ENCODE assay signal across 32 cellular contexts in genomic region chr3:67296039-67296892, GRCh38.
DNase-seq lines count a peak whose midpoint lies in the region; ATAC-seq, FAIRE-seq and TF ChIP-seq lines count a peak whose summit lies in the region.
"Had no signal": no experiment of that assay in that cellular context is flagged by ENCODE, and none has a peak within 500 bp of the region (broad histone marks: within the 10 kb centered on the region; RNA-seq: fewer than 3 reads in every experiment).

No MANE protein-coding gene starts in this region.

- TF ChIP-seq CTCF in astrocyte (IDR thresholded peaks at IDR 0.05; ENCODE audit: insufficient read depth, low read depth, low read length) = no peak
- no peak for TF ChIP-seq CTCF in activated CD8-positive, alpha-beta T cell treated with anti-CD3 and anti-CD28 coated beads for 36 hours (IDR thresholded peaks at IDR 0.05)

- H3K27me3 Mint-ChIP-seq in astrocyte (ENCODE audit: low read depth, unreplicated experiment) = no peaks in the 10 kb centered on the region
- no peaks in the 10 kb centered on the region for H3K27me3 Mint-ChIP-seq in activated CD8-positive, alpha-beta T cell treated with anti-CD3 and anti-CD28 coated beads for 36 hours

- peak; percentile 25 for DNase-seq in HT1080 (ENCODE audit: low read depth)
- DNase-seq in astrocyte (ENCODE audit: low read depth) = no peak
- DNase-seq in islet precursor cell = peak; percentile 96
- DNase-seq in trophoblast cell = no peak
- no peak for DNase-seq in NCI-H1105 treated with DMSO at 0.1 percent for 48 hours (lab: John Stamatoyannopoulos, UW)
- DNase-seq in activated CD8-positive, alpha-beta T cell treated with anti-CD3 and anti-CD28 coated beads for 36 hours = no peak
- DNase-seq: ACHN; activated CD4-positive, alpha-beta T cell treated with anti-CD3 and anti-CD28 coated beads for 4 hours; activated effector memory CD4-positive, alpha-beta T cell treated with Interleukin-2 at 50 U/mL for 16 hours; activated naive CD8-positive, alpha-beta T cell treated with anti-CD3 and anti-CD28 coated beads for 36 hours; activated T-cell treated with anti-CD3 and anti-CD28 coated beads for 4 hours; BE2C; hypothalamus; Kasumi-1; mucosa of descending colon; natural killer cell; NCI-H146; NCI-H2107; occipital lobe; SHP77 treated with DMSO at 0.1 percent for 48 hours; stimulated activated CD4-positive, alpha-beta T cell treated with anti-CD3 and anti-CD28 coated beads, Interleukin-15, amount 100 ng/mL, for 24 hours; stimulated activated CD4-positive, alpha-beta T cell treated with anti-CD3 and anti-CD28 coated beads, Interleukin-4, amount 100 ng/mL, for 4 hours; transverse colon had no signal

- no CpG with 5 or more reads among the region's 5 CpGs for WGBS in trophoblast cell (ENCODE audit: extremely low coverage, insufficient coverage, insufficient read length)

- intact Hi-C loops in activated CD8-positive, alpha-beta T cell treated with anti-CD3 and anti-CD28 coated beads for 36 hours (cut with micrococcal nuclease) = no loop called here

- H3K9me3 ChIP-seq in astrocyte (ENCODE audit: insufficient read depth, low read depth, low read length) (no peaks in the 10 kb centered on the region), trophoblast cell (ENCODE audit: insufficient read depth, low read depth, low read length) (no peaks in the 10 kb centered on the region)
- H3K9me3 ChIP-seq: ascending aorta, BE2C, gastroesophageal sphincter, mucosa of descending colon, transverse colon had no signal

- H2AK5ac ChIP-seq in trophoblast cell (ENCODE audit: low read length) = no peak overlapping the region

- H3K36me3 Mint-ChIP-seq in astrocyte (ENCODE audit: low read depth, unreplicated experiment) = no peaks in the 10 kb centered on the region
- no peaks in the 10 kb centered on the region for H3K36me3 Mint-ChIP-seq in activated CD8-positive, alpha-beta T cell treated with anti-CD3 and anti-CD28 coated beads for 36 hours (ENCODE audit: low read depth)
- H3K36me3 Mint-ChIP-seq: activated naive CD8-positive, alpha-beta T cell treated with anti-CD3 and anti-CD28 coated beads for 36 hours; natural killer cell had no signal

- H3K4me1 ChIP-seq in astrocyte (ENCODE audit: insufficient read depth, low read length) (no peaks in the 10 kb centered on the region), trophoblast cell (ENCODE audit: control insufficient read depth in 1 of 2, insufficient read depth in 2 of 2, low read length in 2 of 2) (peaks cover 0 to 9% of the 10 kb centered on the region in 2 experiments)
- H3K4me1 ChIP-seq: ascending aorta, BE2C, gastroesophageal sphincter had no signal

- POLR2A ChIA-PET in activated CD8-positive, alpha-beta T cell treated with anti-CD3 and anti-CD28 coated beads for 36 hours (lab: Charles Lee) = interaction anchor here (0.6 kb wide), 1 partner anchor 1177 kb away, joined by 4 read pairs; no protein-coding TSS in a partner anchor

- H4K8ac ChIP-seq in trophoblast cell (ENCODE audit: low read depth, low read length) = no peak overlapping the region

- H3K27me3 ChIP-seq in astrocyte (ENCODE audit: insufficient read depth, low read length) = no peaks in the 10 kb centered on the region
- H3K27me3 ChIP-seq in trophoblast cell (ENCODE audit: insufficient read depth, low read length) = no peaks in the 10 kb centered on the region
- H3K27me3 ChIP-seq: ascending aorta, BE2C, cardiac muscle cell, gastroesophageal sphincter, transverse colon had no signal

- H3K9ac ChIP-seq in astrocyte (ENCODE audit: low read length) (no peak overlapping the region), trophoblast cell (ENCODE audit: low read length) (no peak overlapping the region)

- no peak overlapping the region for H4K91ac ChIP-seq in trophoblast cell (ENCODE audit: low read depth, low read length)

- H2AFZ ChIP-seq in astrocyte (ENCODE audit: low read depth, low read length) (no peak overlapping the region), trophoblast cell (ENCODE audit: insufficient read depth, low read length, poor library complexity) (no peak overlapping the region)

- H3K27ac Mint-ChIP-seq in astrocyte (ENCODE audit: unreplicated experiment) = peak overlapping the region; percentile 68
- H3K27ac Mint-ChIP-seq in activated CD8-positive, alpha-beta T cell treated with anti-CD3 and anti-CD28 coated beads for 36 hours = no peak overlapping the region
- H3K27ac Mint-ChIP-seq: activated naive CD8-positive, alpha-beta T cell treated with anti-CD3 and anti-CD28 coated beads for 36 hours; natural killer cell had no signal

- H2BK120ac ChIP-seq in trophoblast cell (ENCODE audit: insufficient read depth, low read length, poor library complexity) = no peak overlapping the region

- H3K23ac ChIP-seq in trophoblast cell (ENCODE audit: low read length) = no peak overlapping the region

- ATAC-seq in HG02938 (IDR thresholded peaks at IDR 0.05; ENCODE audit: unreplicated experiment) = no peak
- no peak for ATAC-seq in HG03196 (IDR thresholded peaks at IDR 0.05; ENCODE audit: unreplicated experiment)
- ATAC-seq in activated CD8-positive, alpha-beta T cell treated with anti-CD3 and anti-CD28 coated beads for 36 hours = no peak
- ATAC-seq: gastroesophageal sphincter, mucosa of descending colon, natural killer cell had no signal

- no peak overlapping the region for H3K4me3 Mint-ChIP-seq in astrocyte (ENCODE audit: unreplicated experiment)
- no peak overlapping the region for H3K4me3 Mint-ChIP-seq in activated CD8-positive, alpha-beta T cell treated with anti-CD3 and anti-CD28 coated beads for 36 hours
- H3K4me3 Mint-ChIP-seq: activated naive CD8-positive, alpha-beta T cell treated with anti-CD3 and anti-CD28 coated beads for 36 hours; natural killer cell had no signal

- no peak overlapping the region for H2BK12ac ChIP-seq in trophoblast cell (ENCODE audit: low read length)

- no peak for FAIRE-seq in astrocyte (lab: Jason Lieb, UNC)
- FAIRE-seq: colon, GM12892, keratinocyte had no signal

- H3K18ac ChIP-seq in trophoblast cell (ENCODE audit: low read length) = no peak overlapping the region

- no peaks in the 10 kb centered on the region for H3K79me2 ChIP-seq in astrocyte (ENCODE audit: insufficient read depth, low read length)
- H3K79me2 ChIP-seq in trophoblast cell (ENCODE audit: control insufficient read depth, insufficient read depth, low read length, poor library complexity) = peaks cover 2% of the 10 kb centered on the region

- H4K20me1 ChIP-seq in astrocyte (ENCODE audit: insufficient read depth, low read length) = no peaks in the 10 kb centered on the region

- CTCF ChIA-PET in activated CD8-positive, alpha-beta T cell treated with anti-CD3 and anti-CD28 coated beads for 36 hours (lab: Charles Lee) = no interaction called here

- no peak overlapping the region for H3K27ac ChIP-seq in astrocyte (ENCODE audit: low read depth, low read length)
- peak overlapping the region; percentile 68 for H3K27ac ChIP-seq in trophoblast cell (ENCODE audit: low read depth, low read length)
- H3K27ac ChIP-seq: ascending aorta, cardiac muscle cell, gastroesophageal sphincter, transverse colon had no signal

- no peak overlapping the region for H3K4ac ChIP-seq in trophoblast cell (ENCODE audit: low read depth, low read length)

- H3K4me3 ChIP-seq in astrocyte (ENCODE audit: insufficient read depth, low read depth, low read length) (no peak overlapping the region), trophoblast cell (ENCODE audit: low read depth, low read length) (no peak overlapping the region)
- H3K4me3 ChIP-seq: ascending aorta, cardiac muscle cell, gastroesophageal sphincter, lung, mucosa of descending colon, transverse colon had no signal

- no peak overlapping the region for H3K14ac ChIP-seq in trophoblast cell (ENCODE audit: low read length)

- H3K36me3 ChIP-seq in astrocyte (ENCODE audit: insufficient read depth, low read length) (no peaks in the 10 kb centered on the region), trophoblast cell (ENCODE audit: control insufficient read depth in 1 of 2, insufficient read depth in 2 of 2, low read length in 2 of 2) (no peaks in the 10 kb centered on the region)
- H3K36me3 ChIP-seq: ascending aorta, BE2C, cardiac muscle cell, gastroesophageal sphincter, transverse colon had no signal

- peaks cover 18% of the 10 kb centered on the region for H3K79me1 ChIP-seq in trophoblast cell (ENCODE audit: low read length)

- no peak overlapping the region for H2BK5ac ChIP-seq in trophoblast cell (ENCODE audit: low read depth, low read length, poor library complexity)

- H3K9me3 Mint-ChIP-seq in astrocyte (ENCODE audit: unreplicated experiment) = peaks cover 2% of the 10 kb centered on the region
- H3K9me3 Mint-ChIP-seq in activated CD8-positive, alpha-beta T cell treated with anti-CD3 and anti-CD28 coated beads for 36 hours = no peaks in the 10 kb centered on the region
- H3K9me3 Mint-ChIP-seq: activated naive CD8-positive, alpha-beta T cell treated with anti-CD3 and anti-CD28 coated beads for 36 hours had no signal

- H3K4me1 Mint-ChIP-seq in astrocyte (ENCODE audit: low read depth, unreplicated experiment) = peaks cover 39% of the 10 kb centered on the region
- peaks cover 12% of the 10 kb centered on the region for H3K4me1 Mint-ChIP-seq in activated CD8-positive, alpha-beta T cell treated with anti-CD3 and anti-CD28 coated beads for 36 hours (ENCODE audit: low read depth)
- H3K4me1 Mint-ChIP-seq: natural killer cell had no signal

- H3K4me2 ChIP-seq in astrocyte (ENCODE audit: low read length) = no peak overlapping the region
- H3K4me2 ChIP-seq in trophoblast cell (ENCODE audit: low read length) = no peak overlapping the region

- H4K12ac ChIP-seq in trophoblast cell (ENCODE audit: low read depth, low read length) = no peak overlapping the region

Comparison
In these comparisons a context has a peak if more than half of its experiments do, and no peak if none do; other contexts are left out.
1. DNase-seq: peak in HT1080 (single experiment) and islet precursor cell (single experiment); none in astrocyte (single experiment), trophoblast cell (0 of 2), NCI-H1105 treated with DMSO at 0.1 percent for 48 hours (single experiment) and activated CD8-positive, alpha-beta T cell treated with anti-CD3 and anti-CD28 coated beads for 36 hours (single experiment).